Comparison of ENCODE assay signal across 1 cellular context in the genomic region with DNA sequence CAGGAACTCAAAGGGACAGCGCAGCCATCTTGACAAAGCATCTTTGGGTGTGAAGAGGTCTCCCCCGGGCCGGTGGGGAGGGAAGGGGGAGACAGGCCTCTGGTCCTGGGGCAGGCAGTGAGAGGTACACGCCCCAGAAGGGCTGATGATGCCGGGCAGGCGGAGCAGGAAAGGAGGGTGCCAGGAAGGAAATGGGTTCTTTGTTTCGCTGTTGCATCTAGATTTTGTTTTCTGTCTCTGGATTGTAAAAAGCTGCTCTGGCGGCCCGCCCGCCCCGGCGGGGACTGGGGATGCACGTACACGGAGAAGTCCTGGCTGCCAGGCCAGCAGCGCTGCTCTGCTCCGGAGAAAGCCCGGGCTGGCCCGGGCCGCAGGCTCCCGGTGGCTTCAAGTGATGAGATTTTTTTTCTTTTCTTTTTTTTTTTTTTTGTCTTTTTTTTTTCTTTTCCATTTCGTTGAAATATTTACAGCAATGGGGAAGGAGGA.
TF ChIP-seq lines count a peak whose summit lies in the region.

No MANE protein-coding gene starts in this region.

TF ChIP-seq in K562, 482 proteins besides CTCF, POLR2A, EP300 and RAD21:
- TF ChIP-seq MEF2A (IDR thresholded peaks at IDR 0.05; ENCODE audit: control insufficient read depth, low read depth, low read length) = no peak
- no peak for TF ChIP-seq ZNF79 (CRISPR knock-in tag; IDR thresholded peaks at IDR 0.05; ENCODE audit: low read depth)
- no peak for TF ChIP-seq ESRRA (IDR thresholded peaks at IDR 0.05; ENCODE audit: borderline replicate concordance, low read depth)
- TF ChIP-seq LCOR (CRISPR knock-in tag; IDR thresholded peaks at IDR 0.05) = no peak
- no peak for TF ChIP-seq KLF6 (CRISPR knock-in tag; IDR thresholded peaks at IDR 0.05; ENCODE audit: borderline replicate concordance)
- peak; percentile 14 for TF ChIP-seq RBM22 (IDR thresholded peaks at IDR 0.05; ENCODE audit: low read depth, low read length, poor library complexity, severe bottlenecking)
TF ChIP-seq in K562: peak in this region for 1.
